1 cellular context compared by ENCODE assay signal in genomic region chr7:2354173-2355078, GRCh38.
A peak's percentile ranks its signal among the peaks of the same experiment; 100 is the strongest.
TF ChIP-seq lines count a peak whose summit lies in the region.

EIF3B (plus strand) TSS chr7:2354827; CDS start chr7:2354922, 95 bp downstream.

TF ChIP-seq in K562, 482 proteins besides CTCF, POLR2A, EP300 and RAD21 (continued from another document and continues in another):
- TF ChIP-seq ZBTB40 (IDR thresholded peaks at IDR 0.05) (peak; percentile 62; the same call in 1 of the 2 replicates), ZBTB40 (CRISPR knock-in tag; IDR thresholded peaks at IDR 0.05) (no peak), CBX2 (IDR thresholded peaks at IDR 0.05; ENCODE audit: insufficient read depth, low read length, poor library complexity, severe bottlenecking) (no peak), SAP30 (IDR thresholded peaks at IDR 0.05; ENCODE audit: borderline replicate concordance, insufficient read depth, low read depth, low read length, poor library complexity, severe bottlenecking) (peak; percentile 91), FOXJ2 (tag; IDR thresholded peaks at IDR 0.05) (peak; percentile 62; the same call in 1 of the 2 replicates), ASH1L (IDR thresholded peaks at IDR 0.05; ENCODE audit: borderline replicate concordance, low read depth, partially characterized antibody) (peak; percentile 88), ZBTB26 (CRISPR knock-in tag; IDR thresholded peaks at IDR 0.05) (0 out of 2 replicates have a peak, but pooled peaks have one; percentile 60), LARP7 (IDR thresholded peaks at IDR 0.05) (no peak), CHAMP1 (IDR thresholded peaks at IDR 0.05) (peak; percentile 42; the same call in 1 of the 2 replicates), E2F8 (IDR thresholded peaks at IDR 0.05; ENCODE audit: low read depth, partially characterized antibody) (peak; percentile 57), MAFK (IDR thresholded peaks at IDR 0.05; ENCODE audit: low read length) (peak; percentile 30; the same call in 1 of the 2 replicates), ZNF354B (CRISPR knock-in tag; IDR thresholded peaks at IDR 0.05) (peak; percentile 59; the same call in 1 of the 2 replicates), ZNF232 (CRISPR knock-in tag; IDR thresholded peaks at IDR 0.05) (no peak), C11orf30 (IDR thresholded peaks at IDR 0.05; ENCODE audit: low read depth) (peak; percentile 53), ETV5 (CRISPR knock-in tag; IDR thresholded peaks at IDR 0.05; ENCODE audit: low read depth) (peak; percentile 47; the same call in 1 of the 2 replicates), TBP (optimal IDR thresholded peaks at IDR 0.05; ENCODE audit: low read depth, low read length) (peak; percentile 91), XRCC5 (IDR thresholded peaks at IDR 0.05; ENCODE audit: low read depth, low read length) (no peak; the same call in 1 of the 2 replicates), RNF2 (IDR thresholded peaks at IDR 0.05) (peak; percentile 54; the same call in 1 of the 2 replicates), ARID4B (CRISPR knock-in tag; IDR thresholded peaks at IDR 0.05) (peak; percentile 89), ZNF277 (CRISPR knock-in tag; IDR thresholded peaks at IDR 0.05; ENCODE audit: borderline replicate concordance) (no peak), CCNT2 (IDR thresholded peaks at IDR 0.05; ENCODE audit: borderline replicate concordance, extremely low read depth, insufficient read length, low read depth, low read length) (peak; percentile 70), TSHZ1 (CRISPR knock-in tag; IDR thresholded peaks at IDR 0.05) (0 out of 2 replicates have a peak, but pooled peaks have one; percentile 14), ATF1 (CRISPR knock-in tag; IDR thresholded peaks at IDR 0.05) (no peak), ATF1 (tag; IDR thresholded peaks at IDR 0.05) (peak; percentile 94), RB1 (IDR thresholded peaks at IDR 0.05; ENCODE audit: low read depth) (peak; percentile 92), GATAD2B (IDR thresholded peaks at IDR 0.05; ENCODE audit: borderline replicate concordance) (peak; percentile 76; the same call in 1 of the 2 replicates)
